In genomic region chr4:83112239-83112638, GRCh38 we compare ENCODE assay signal across 8 cellular contexts. TPM values are rescaled to one million over a fixed set of nuclear protein-coding genes. Genes with fewer than 3 reads are reported as not detected.
DNase-seq lines count a peak whose midpoint lies in the region; ATAC-seq, FAIRE-seq and TF ChIP-seq lines count a peak whose summit lies in the region.

No MANE protein-coding gene starts in this region.

- no peak overlapping the region for H2AFZ ChIP-seq in neuronal stem cell (ENCODE audit: low read length)

- H3K36me3 ChIP-seq in neuronal stem cell (replicated peaks in 1 of 2; ENCODE audit: control insufficient read depth in 2 of 2, insufficient read depth in 2 of 2, low read length in 2 of 2) = no peaks in the 10 kb centered on the region
- no peaks in the 10 kb centered on the region for H3K36me3 ChIP-seq in ovary
- no peaks in the 10 kb centered on the region for H3K36me3 ChIP-seq in tibial artery

- H2BK15ac ChIP-seq in neuronal stem cell (ENCODE audit: low read length) = no peak overlapping the region

- H3K18ac ChIP-seq in neuronal stem cell (ENCODE audit: low read length) = no peak overlapping the region

- no peak for TF ChIP-seq EP300 in ovary (IDR thresholded peaks at IDR 0.05)

- H4K8ac ChIP-seq in neuronal stem cell (ENCODE audit: low read depth, low read length) = no peak overlapping the region

- no peak overlapping the region for H2BK120ac ChIP-seq in neuronal stem cell (ENCODE audit: low read depth, low read length)

- peaks cover 3 to 35% (median 18%) of the 10 kb centered on the region in 3 experiments for H3K27me3 ChIP-seq in neuronal stem cell (ENCODE audit: control insufficient read depth in 3 of 3, insufficient read depth in 3 of 3, low read depth in 1 of 3, low read length in 3 of 3)
- H3K27me3 ChIP-seq in ovary = no peaks in the 10 kb centered on the region
- no peaks in the 10 kb centered on the region for H3K27me3 ChIP-seq in tibial artery

- H2BK12ac ChIP-seq in neuronal stem cell (ENCODE audit: low read length) = no peak overlapping the region

- H3K4me2 ChIP-seq in neuronal stem cell (ENCODE audit: insufficient read depth, low read length, poor library complexity, severe bottlenecking) = no peak overlapping the region

- no peak for TF ChIP-seq POLR2A in ovary (IDR thresholded peaks at IDR 0.05)

- H4K91ac ChIP-seq in neuronal stem cell (ENCODE audit: low read depth, low read length, poor library complexity) = no peak overlapping the region

- H3K9ac ChIP-seq in neuronal stem cell (ENCODE audit: low read depth, low read length, poor library complexity) = no peak overlapping the region

- DNase-seq in GM12864 (ENCODE audit: low read depth) (peak; percentile 75), NCI-H2029 (lab: John Stamatoyannopoulos, UW) (peak; percentile 23), neuronal stem cell (ENCODE audit: low spot score) (no peak), ovary (no peak), A172 (ENCODE audit: low spot score) (no peak), tibial artery (no peak)

- FAIRE-seq in islet of Langerhans (lab: Jason Lieb, UNC) = peak; percentile 38

- H3K23ac ChIP-seq in neuronal stem cell (ENCODE audit: low read depth, low read length, poor library complexity) = no peak overlapping the region

- no peak for TF ChIP-seq CTCF in GM12864 (IDR thresholded peaks at IDR 0.05; ENCODE audit: low read depth, low read length, missing control alignments)
- TF ChIP-seq CTCF in ovary (IDR thresholded peaks at IDR 0.05) = no peak
- TF ChIP-seq CTCF in tibial artery (IDR thresholded peaks at IDR 0.05) = no peak

- no peak overlapping the region for H3K14ac ChIP-seq in neuronal stem cell (ENCODE audit: low read length)

- WGBS in neuronal stem cell (ENCODE audit: extremely low coverage in 2 of 2, insufficient read length in 2 of 2, insufficient replicate concordance in 1 of 2), 2 donors = no CpG with 5 or more reads among the region's 2 CpGs
- 93 to 97% (median 94%) methylated on average over 2 of the region's 2 CpGs for WGBS in ovary, 3 donors

- no peaks in the 10 kb centered on the region for H3K9me3 ChIP-seq in neuronal stem cell (replicated peaks in 1 of 2; ENCODE audit: control insufficient read depth in 2 of 2, insufficient read depth in 1 of 2, low read depth in 1 of 2, low read length in 2 of 2)
- no peaks in the 10 kb centered on the region for H3K9me3 ChIP-seq in ovary
- H3K9me3 ChIP-seq in tibial artery = no peaks in the 10 kb centered on the region

- no peak overlapping the region for H3K4ac ChIP-seq in neuronal stem cell (ENCODE audit: low read length)

- H2AK5ac ChIP-seq in neuronal stem cell (ENCODE audit: low read depth, low read length) = no peak overlapping the region

- H2BK5ac ChIP-seq in neuronal stem cell (ENCODE audit: low read length) = no peak overlapping the region

- H3K27ac ChIP-seq in neuronal stem cell (replicated peaks; ENCODE audit: low read length) (no peak overlapping the region), ovary (no peak overlapping the region), tibial artery (no peak overlapping the region)

- H3K4me3 ChIP-seq in GM12864 (ENCODE audit: low read depth, low read length) (peak overlapping the region; percentile 53; the same call in 1 of the 2 replicates), neuronal stem cell (ENCODE audit: low read length in 2 of 2) (no peak overlapping the region), ovary (no peak overlapping the region), tibial artery (no peak overlapping the region)

- intact Hi-C loops in ovary (cut with DNase I) (no loop called here), tibial artery (cut with DNase I; ENCODE audit: low total_unique reads) (no loop called here)

- H3K4me1 ChIP-seq in neuronal stem cell (ENCODE audit: control insufficient read depth in 2 of 2, insufficient read depth in 1 of 2, low read depth in 1 of 2, low read length in 2 of 2) (no peaks in the 10 kb centered on the region), ovary (ENCODE audit: insufficient read depth) (no peaks in the 10 kb centered on the region), tibial artery (peaks cover 0 to 14% (median 12%) of the 10 kb centered on the region in 4 donors)

- no peaks in the 10 kb centered on the region for H3K79me1 ChIP-seq in neuronal stem cell (ENCODE audit: low read depth, low read length)

- ATAC-seq in GM21528 (IDR thresholded peaks at IDR 0.05; ENCODE audit: low FRiP score, unreplicated experiment) = peak; percentile 43

RNA-seq across cellular contexts. Expression of gene PLAC8, which starts 2.3 kb away (rescaled TPM):
- 0.10 TPM for polyA plus RNA-seq in neuronal stem cell (2013, experiment 1 of 2)
- 0.19 TPM for polyA plus RNA-seq in neuronal stem cell (2013, experiment 2 of 2)
- total RNA-seq in ovary = 10 to 100 TPM in 1 of 7 donors, 1 to 10 TPM in 4, under 1 TPM in 2; 0.40 to 15.4 (median 1.9) TPM
- polyA plus RNA-seq in ovary = 1 to 10 TPM in 1 of 2 donors, under 1 TPM in 1; 0.67 to 3.5 TPM
- total RNA-seq in A172 (2014; rRNA removed; shearing (Covaris generic)) = 2.7 and 6.7 TPM in 2 replicates

Comparison
In these comparisons a context has a peak if more than half of its experiments do, and no peak if none do; other contexts are left out.
1. DNase-seq: peak in GM12864 (single experiment) and NCI-H2029 (single experiment); none in neuronal stem cell (single experiment), ovary (0 of 5), A172 (single experiment) and tibial artery (0 of 2).